3 cellular contexts compared by ENCODE assay signal in genomic region chr14:74792249-74793039, GRCh38.
TF ChIP-seq lines count a peak whose summit lies in the region.

No MANE protein-coding gene starts in this region.

TF ChIP-seq in SK-N-SH, 30 proteins besides CTCF, POLR2A, EP300 and RAD21:
- TF ChIP-seq FOXM1 (IDR thresholded peaks at IDR 0.05; ENCODE audit: low read depth): no peak

TF ChIP-seq in SK-N-SH treated with all-trans-retinoic acid at 6 μM for 48 hours, 23 proteins besides CTCF, POLR2A, EP300 and RAD21:
- no peak for TF ChIP-seq ZNF565 (CRISPR knock-in tag; conservative IDR thresholded peaks at IDR 0.05; ENCODE audit: low read depth)
- TF ChIP-seq BACH2 (CRISPR knock-in tag; IDR thresholded peaks at IDR 0.05; ENCODE audit: borderline replicate concordance): no peak
- TF ChIP-seq ESRRG (CRISPR knock-in tag; IDR thresholded peaks at IDR 0.05): no peak

TF ChIP-seq in H1, 55 proteins besides CTCF, POLR2A, EP300 and RAD21:
- TF ChIP-seq SRF (IDR thresholded peaks at IDR 0.05; ENCODE audit: low read depth, low read length) (no peak), POLR2AphosphoS5 (IDR thresholded peaks at IDR 0.05; ENCODE audit: low read depth, low read length) (no peak), BRCA1 (IDR thresholded peaks at IDR 0.05; ENCODE audit: low read depth, low read length) (no peak), TEAD4 (IDR thresholded peaks at IDR 0.05; ENCODE audit: low read depth, low read length) (peak; percentile 71), RBBP5 (IDR thresholded peaks at IDR 0.05; ENCODE audit: borderline replicate concordance, low read depth, low read length) (no peak), MAFK (IDR thresholded peaks at IDR 0.05; ENCODE audit: low read depth, low read length) (no peak), CBX5 (IDR thresholded peaks at IDR 0.05; ENCODE audit: low read depth, low read length) (no peak), KDM1A (IDR thresholded peaks at IDR 0.05; ENCODE audit: borderline replicate concordance, low read length) (no peak), TAF7 (optimal IDR thresholded peaks at IDR 0.05; ENCODE audit: borderline replicate concordance, low read depth, low read length) (no peak), YY1 (IDR thresholded peaks at IDR 0.05; ENCODE audit: low read depth, low read length) (0 out of 2 replicates have a peak, but pooled peaks have one; percentile 19), CEBPB (IDR thresholded peaks at IDR 0.05; ENCODE audit: low read depth, low read length) (no peak), SIN3A (conservative IDR thresholded peaks at IDR 0.05 in 1 of 2, IDR thresholded peaks at IDR 0.05 in 1 of 2; ENCODE audit: low read depth in 1 of 2, low read length in 2 of 2) (no peak), SUZ12 (IDR thresholded peaks at IDR 0.05; ENCODE audit: low read length) (no peak), SIRT6 (IDR thresholded peaks at IDR 0.05; ENCODE audit: low read length) (no peak), SP4 (IDR thresholded peaks at IDR 0.05; ENCODE audit: low read length) (no peak), CREB1 (IDR thresholded peaks at IDR 0.05) (no peak)
- TF ChIP-seq, protein P1, sequence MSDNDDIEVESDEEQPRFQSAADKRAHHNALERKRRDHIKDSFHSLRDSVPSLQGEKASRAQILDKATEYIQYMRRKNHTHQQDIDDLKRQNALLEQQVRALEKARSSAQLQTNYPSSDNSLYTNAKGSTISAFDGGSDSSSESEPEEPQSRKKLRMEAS (IDR thresholded peaks at IDR 0.05): no peak
